In the genomic region with DNA sequence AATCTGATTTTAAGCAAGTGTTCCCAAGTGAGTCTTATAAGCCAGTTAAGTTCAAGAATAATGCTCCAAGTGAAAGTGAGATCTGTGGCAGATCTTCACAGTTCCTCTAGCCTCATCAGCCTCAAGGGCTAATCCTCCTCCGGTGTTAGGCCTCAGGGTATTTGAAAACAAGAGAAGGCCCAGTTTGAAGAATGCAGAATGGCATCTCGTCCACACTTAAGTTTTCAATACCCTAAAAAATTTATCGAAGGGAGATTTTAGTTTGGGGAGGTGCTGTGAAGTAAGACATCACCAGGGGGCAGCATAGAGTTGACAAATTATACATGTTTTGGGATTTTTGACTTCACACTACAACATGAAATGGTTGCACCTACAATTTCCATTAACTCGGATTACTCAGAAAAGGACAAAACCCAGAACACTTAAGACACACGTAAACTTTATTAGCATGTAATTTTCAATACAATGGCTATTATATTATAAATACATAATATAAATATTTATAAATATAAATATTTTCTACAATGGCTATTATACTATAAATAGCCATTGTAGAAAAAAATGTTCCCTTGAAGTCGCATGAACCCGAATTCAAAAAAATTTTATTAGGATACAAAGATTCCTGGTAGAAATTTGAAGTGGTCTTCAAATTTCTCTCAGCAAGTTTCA, we compare ENCODE assay signal across 8 cellular contexts. TPM values are rescaled to one million over a fixed set of nuclear protein-coding genes. Genes with fewer than 3 reads are reported as not detected.
A peak's percentile ranks its signal among the peaks of the same experiment; 100 is the strongest.
DNase-seq lines count a peak whose midpoint lies in the region; ATAC-seq, FAIRE-seq and TF ChIP-seq lines count a peak whose summit lies in the region.

No MANE protein-coding gene starts in this region.

- TF ChIP-seq CTCF in BE2C (IDR thresholded peaks at IDR 0.05; ENCODE audit: low read depth, low read length) (peak; percentile 84), ascending aorta (IDR thresholded peaks at IDR 0.05) (peak; percentile 35 to 75 (median 67)), kidney (IDR thresholded peaks at IDR 0.05; ENCODE audit: borderline replicate concordance, extremely low read depth, insufficient read depth) (peak; percentile 43)

- H3K27me3 ChIP-seq in BE2C, result peaks cover 88% of the 10 kb centered on the region
- H3K27me3 ChIP-seq in ascending aorta, result no peaks in the 10 kb centered on the region

- H3K36me3 ChIP-seq in BE2C (no peaks in the 10 kb centered on the region), ascending aorta (no peaks in the 10 kb centered on the region), kidney (ENCODE audit: control insufficient read depth in 1 of 2, insufficient read depth in 2 of 2, low read length in 2 of 2) (no peaks in the 10 kb centered on the region)

- ATAC-seq in HG03103 (IDR thresholded peaks at IDR 0.05; ENCODE audit: low read depth, unreplicated experiment) (peak; percentile 21), HG02885 (IDR thresholded peaks at IDR 0.05; ENCODE audit: poor library complexity, unreplicated experiment) (no peak)

- TF ChIP-seq POLR2A in GM12892 (IDR thresholded peaks at IDR 0.05; ENCODE audit: low read depth, low read length), result no peak

- H3K9ac ChIP-seq in kidney (ENCODE audit: low read length in 2 of 2), result peak overlapping the region in 1 of 2 donors; percentile 37

- H3K4me1 ChIP-seq in BE2C (no peaks in the 10 kb centered on the region; the same call in 1 of the 2 replicates), ascending aorta (peaks cover 4 to 10% of the 10 kb centered on the region in 2 donors), kidney (ENCODE audit: control insufficient read depth in 1 of 2, insufficient read depth in 1 of 2, low read depth in 1 of 2, low read length in 2 of 2) (peaks cover 4 to 7% of the 10 kb centered on the region in 2 donors)

- H3K27ac ChIP-seq in ascending aorta, result no peak overlapping the region
- no peak overlapping the region for H3K27ac ChIP-seq in kidney (ENCODE audit: low read depth in 2 of 2, low read length in 2 of 2)

- intact Hi-C loops in ascending aorta (cut with DNase I), result no loop called here
- intact Hi-C loops in kidney (cut with DNase I), result no loop called here

- DNase-seq in BE2C (peak; percentile 32), GM12892 (ENCODE audit: insufficient read length) (peak; percentile 6), OCI-M1 (lab: John Stamatoyannopoulos, UW) (peak; percentile 69), ascending aorta (ENCODE audit: low spot score in 2 of 2) (no peak), kidney (no peak)
- DNase-seq in stimulated activated CD4-positive, alpha-beta T cell treated with anti-CD3 and anti-CD28 coated beads, TNF-alpha, amount 100 ng/mL, for 24 hours (ENCODE audit: low read depth in 3 of 3), result peak in 2 of 3 experiments; percentile 20 to 29

- H3K4me3 ChIP-seq in BE2C (ENCODE audit: low read depth, low read length) (no peak overlapping the region), ascending aorta (peak overlapping the region in 1 of 2 donors; percentile 24), kidney (ENCODE audit: low read length in 2 of 2) (peak overlapping the region; percentile 8 to 57)

- FAIRE-seq in GM12892 (lab: Jason Lieb, UNC), result peak; percentile 81
- peak; percentile 70 for FAIRE-seq in kidney (lab: Jason Lieb, UNC)

- H3K9me3 ChIP-seq in BE2C (no peaks in the 10 kb centered on the region), ascending aorta (no peaks in the 10 kb centered on the region), kidney (ENCODE audit: control insufficient read depth in 1 of 2, low read length in 2 of 2) (no peaks in the 10 kb centered on the region)

RNA-seq across cellular contexts. Expression of a gene that starts 2.3 kb away (rescaled TPM):
- polyA plus RNA-seq in BE2C (2012; ENCODE audit: insufficient read depth, insufficient read length, low read depth), result 0.57 TPM
- 1.4 TPM for polyA plus RNA-seq in GM12892 (2012; ENCODE audit: missing spikeins)
- total RNA-seq in ascending aorta (not detected), kidney (0.72 TPM)
- 3.1 TPM for polyA plus RNA-seq in kidney (ENCODE audit: insufficient read depth, low read depth, low replicate concordance)

RNA-seq across cellular contexts. Expression of a gene that starts 45.2 kb away (rescaled TPM):
- polyA plus RNA-seq in BE2C (2012; ENCODE audit: insufficient read depth, insufficient read length, low read depth), result 0.36 TPM
- 2.8 TPM for polyA plus RNA-seq in GM12892 (2012; ENCODE audit: missing spikeins)
- total RNA-seq in ascending aorta, result not detected
- 0.35 TPM for total RNA-seq in kidney
- 1.5 TPM for polyA plus RNA-seq in kidney (ENCODE audit: insufficient read depth, low read depth, low replicate concordance)

Comparison
In these comparisons a context has a peak if more than half of its experiments do, and no peak if none do; other contexts are left out.
1. DNase-seq: peak in BE2C (single experiment), GM12892 (single experiment), OCI-M1 (single experiment) and stimulated activated CD4-positive, alpha-beta T cell treated with anti-CD3 and anti-CD28 coated beads, TNF-alpha, amount 100 ng/mL, for 24 hours (2 of 3); none in ascending aorta (0 of 2) and kidney (single experiment).
2. Peak in every context shown above with its lines, with median percentiles within 50 percentile points of each other: CTCF ChIP-seq.